17 cellular contexts compared by ENCODE assay signal in the genomic region with DNA sequence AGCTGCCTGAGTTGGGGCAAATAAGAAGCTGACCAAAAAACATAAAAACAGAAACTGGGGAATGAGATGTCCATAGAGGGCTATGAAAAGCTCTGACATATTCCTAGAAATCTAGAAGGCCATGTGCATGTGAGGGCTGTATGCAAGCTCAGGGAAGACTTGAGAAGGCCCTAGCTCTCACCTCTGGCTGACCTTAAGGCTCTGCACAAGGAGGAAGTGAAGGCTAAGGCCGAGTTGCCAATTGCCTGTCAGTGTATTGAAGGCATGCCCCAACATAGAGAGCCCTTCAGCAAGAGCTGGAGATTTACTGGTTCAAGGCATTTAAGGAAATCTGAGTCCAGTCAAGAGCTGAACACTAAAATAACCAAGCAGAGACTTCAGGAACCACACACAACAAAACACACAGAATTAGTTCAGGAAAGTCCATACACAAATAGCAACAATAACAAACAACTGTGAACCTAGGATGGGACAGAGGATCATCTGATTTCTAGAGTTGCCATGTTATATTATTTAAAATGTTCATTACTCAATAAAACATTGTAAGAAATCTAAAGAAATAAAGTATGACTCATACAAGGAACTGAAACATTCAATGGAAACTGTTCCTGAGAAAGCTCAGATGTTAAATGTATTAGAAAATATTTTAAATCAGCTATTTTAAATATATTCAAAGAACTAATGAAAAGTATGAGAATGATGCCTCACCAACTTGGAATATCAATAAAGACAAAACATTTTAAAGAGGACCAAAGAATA.
DNase-seq lines count a peak whose midpoint lies in the region; FAIRE-seq and TF ChIP-seq lines count a peak whose summit lies in the region.
"Had no signal": no experiment of that assay in that cellular context is flagged by ENCODE, and none has a peak within 500 bp of the region (broad histone marks: within the 10 kb centered on the region; RNA-seq: fewer than 3 reads in every experiment).

No MANE protein-coding gene starts in this region.

- peak; percentile 70 for FAIRE-seq in RCC 7860 (lab: Jason Lieb, UNC)
- no peak for FAIRE-seq in frontal cortex (lab: Jason Lieb, UNC)

- CTCF ChIA-PET in activated naive CD4-positive, alpha-beta T cell treated with anti-CD3 and anti-CD28 coated beads for 36 hours (lab: Charles Lee) = interaction anchor here (0.6 to 1.3 kb wide), 3 partner anchors 8 to 196 kb away, joined by 3 to 6 read pairs (median 3); no protein-coding TSS in a partner anchor

- 31 to 63% methylated on average over 1 of the region's 1 CpG for WGBS in esophagus squamous epithelium, 2 donors

- H3K4me1 Mint-ChIP-seq in activated naive CD4-positive, alpha-beta T cell treated with anti-CD3 and anti-CD28 coated beads for 36 hours (ENCODE audit: low read depth) = peaks cover 37% of the 10 kb centered on the region
- H3K4me1 Mint-ChIP-seq in stimulated activated naive CD8-positive, alpha-beta T cell treated with anti-CD3 and anti-CD28 coated beads, Interleukin-15, Interleukin-2, amounts not matched to agents 100 ng/mL and 50 ng/mL, for 24 hours (ENCODE audit: low read depth) = peaks cover 74% of the 10 kb centered on the region

- H3K27me3 ChIP-seq in esophagus squamous epithelium = no peaks in the 10 kb centered on the region
- H3K27me3 ChIP-seq: ascending aorta, sigmoid colon, SJSA1 had no signal

- H3K9me3 Mint-ChIP-seq in activated naive CD4-positive, alpha-beta T cell treated with anti-CD3 and anti-CD28 coated beads for 36 hours = peaks cover 23% of the 10 kb centered on the region
- H3K9me3 Mint-ChIP-seq in stimulated activated naive CD8-positive, alpha-beta T cell treated with anti-CD3 and anti-CD28 coated beads, Interleukin-15, Interleukin-2, amounts not matched to agents 100 ng/mL and 50 ng/mL, for 24 hours = peaks cover 13% of the 10 kb centered on the region

- no peak for TF ChIP-seq POLR2A in esophagus squamous epithelium (IDR thresholded peaks at IDR 0.05)

- intact Hi-C loops in activated naive CD4-positive, alpha-beta T cell treated with anti-CD3 and anti-CD28 coated beads for 36 hours (cut with micrococcal nuclease) = no loop called here
- intact Hi-C loops in esophagus squamous epithelium (cut with DNase I) = loop anchor here (5.0 kb wide), 1 partner anchor 227 kb away; no protein-coding TSS in a partner anchor

- peak overlapping the region; percentile 31 to 97 (median 74) for H3K27ac ChIP-seq in esophagus squamous epithelium
- H3K27ac ChIP-seq: neural progenitor cell, SJSA1 had no signal

- peak overlapping the region; percentile 32 for H3K27ac Mint-ChIP-seq in activated naive CD4-positive, alpha-beta T cell treated with anti-CD3 and anti-CD28 coated beads for 36 hours
- H3K27ac Mint-ChIP-seq in stimulated activated naive CD8-positive, alpha-beta T cell treated with anti-CD3 and anti-CD28 coated beads, Interleukin-15, Interleukin-2, amounts not matched to agents 100 ng/mL and 50 ng/mL, for 24 hours = peak overlapping the region; percentile 81
- H3K27ac Mint-ChIP-seq: neural progenitor cell had no signal

- no peak overlapping the region for H3K4me3 Mint-ChIP-seq in activated naive CD4-positive, alpha-beta T cell treated with anti-CD3 and anti-CD28 coated beads for 36 hours
- peak overlapping the region; percentile 35 for H3K4me3 Mint-ChIP-seq in stimulated activated naive CD8-positive, alpha-beta T cell treated with anti-CD3 and anti-CD28 coated beads, Interleukin-15, Interleukin-2, amounts not matched to agents 100 ng/mL and 50 ng/mL, for 24 hours
- H3K4me3 Mint-ChIP-seq: neural progenitor cell had no signal

- H3K36me3 ChIP-seq in esophagus squamous epithelium = no peaks in the 10 kb centered on the region
- H3K36me3 ChIP-seq: ascending aorta, neural progenitor cell, sigmoid colon, SJSA1 had no signal

- DNase-seq in activated naive CD4-positive, alpha-beta T cell treated with anti-CD3 and anti-CD28 coated beads for 36 hours = no peak
- no peak for DNase-seq in activated naive CD4-positive, alpha-beta T cell treated with anti-CD3 and anti-CD28 coated beads, Interleukin-2, amount 50 U/mL, for 16 hours
- DNase-seq in RCC 7860 (ENCODE audit: low spot score) = no peak
- no peak for DNase-seq in esophagus squamous epithelium (lab: John Stamatoyannopoulos, UW)
- DNase-seq in frontal cortex (ENCODE audit: low spot score in 2 of 2) = no peak
- DNase-seq in activated CD8-positive, alpha-beta memory T cell treated with anti-CD3 and anti-CD28 coated beads, Interleukin-2, amount 50 U/mL, for 48 hours = no peak
- DNase-seq in T-helper 1 cell = no peak
- DNase-seq: activated T-cell treated with anti-CD3 and anti-CD28 coated beads for 4 hours; dermis blood vessel endothelial cell; NCI-H1092 treated with DMSO at 0.1 percent for 48 hours; sigmoid colon; stimulated activated CD4-positive, alpha-beta T cell treated with anti-CD3 and anti-CD28 coated beads, Interleukin-4, amount 100 ng/mL, for 1 hour had no signal

- no peak for TF ChIP-seq CTCF in esophagus squamous epithelium (IDR thresholded peaks at IDR 0.05)

- peaks cover 17 to 60% (median 42%) of the 10 kb centered on the region in 3 donors for H3K4me1 ChIP-seq in esophagus squamous epithelium
- H3K4me1 ChIP-seq: neural progenitor cell had no signal

- H3K9me3 ChIP-seq in esophagus squamous epithelium = peaks cover 0 to 11% (median 3%) of the 10 kb centered on the region in 3 donors
- H3K9me3 ChIP-seq: SJSA1 had no signal

- peaks cover 23% of the 10 kb centered on the region for H3K36me3 Mint-ChIP-seq in activated naive CD4-positive, alpha-beta T cell treated with anti-CD3 and anti-CD28 coated beads for 36 hours (ENCODE audit: low read depth)
- H3K36me3 Mint-ChIP-seq in stimulated activated naive CD8-positive, alpha-beta T cell treated with anti-CD3 and anti-CD28 coated beads, Interleukin-15, Interleukin-2, amounts not matched to agents 100 ng/mL and 50 ng/mL, for 24 hours (ENCODE audit: low read depth) = peaks cover 47% of the 10 kb centered on the region
- H3K36me3 Mint-ChIP-seq: neural progenitor cell had no signal

- no peak overlapping the region for H3K4me3 ChIP-seq in esophagus squamous epithelium
- H3K4me3 ChIP-seq: ascending aorta, lung, neural progenitor cell, sigmoid colon, SJSA1 had no signal

- no peaks in the 10 kb centered on the region for H3K27me3 Mint-ChIP-seq in activated naive CD4-positive, alpha-beta T cell treated with anti-CD3 and anti-CD28 coated beads for 36 hours (ENCODE audit: low read depth)
- no peaks in the 10 kb centered on the region for H3K27me3 Mint-ChIP-seq in stimulated activated naive CD8-positive, alpha-beta T cell treated with anti-CD3 and anti-CD28 coated beads, Interleukin-15, Interleukin-2, amounts not matched to agents 100 ng/mL and 50 ng/mL, for 24 hours
